In genomic region chr14:50381823-50382287, GRCh38 we compare ENCODE assay signal across 24 cellular contexts. TPM values are rescaled to one million over a fixed set of nuclear protein-coding genes. Genes with fewer than 3 reads are reported as not detected.
DNase-seq lines count a peak whose midpoint lies in the region; ATAC-seq and TF ChIP-seq lines count a peak whose summit lies in the region.
"Had no signal": no experiment of that assay in that cellular context is flagged by ENCODE, and none has a peak within 500 bp of the region (broad histone marks: within the 10 kb centered on the region; RNA-seq: fewer than 3 reads in every experiment).

No MANE protein-coding gene starts in this region.

- in situ Hi-C loops in GM13976 (cut with MboI; ENCODE audit: low sequenced_read_pairs, unreplicated experiment): no loop called here

- ATAC-seq in right cardiac atrium: no peak
- no peak for ATAC-seq in HG02884 (IDR thresholded peaks at IDR 0.05; ENCODE audit: unreplicated experiment)

- H3K4me3 ChIP-seq in right cardiac atrium (ENCODE audit: low read length): no peak overlapping the region
- H3K4me3 ChIP-seq: MG63, PC-9 had no signal

- no peak overlapping the region for H3K27ac ChIP-seq in right cardiac atrium (ENCODE audit: low read length)
- H3K27ac ChIP-seq: 22Rv1, PC-9, RWPE1 had no signal

- H3K9me3 ChIP-seq in right cardiac atrium (ENCODE audit: control insufficient read depth, low read length): no peaks in the 10 kb centered on the region
- H3K9me3 ChIP-seq: MG63 had no signal

- peaks cover 8% of the 10 kb centered on the region for H3K4me1 Mint-ChIP-seq in nephron
- H3K4me1 Mint-ChIP-seq: B cell; CD4-positive, CD25-positive, alpha-beta regulatory T cell had no signal

- WGBS in right cardiac atrium: 97% methylated on average over 14 of the region's 14 CpGs

- TF ChIP-seq CTCF in nephron (IDR thresholded peaks at IDR 0.05; ENCODE audit: unreplicated experiment in 3 of 3) (no peak), GM13976 (IDR thresholded peaks at IDR 0.05; ENCODE audit: borderline replicate concordance, control extremely low read depth, extremely low read depth, insufficient read depth, missing control alignments) (no peak)

- H3K4me1 ChIP-seq in right cardiac atrium (ENCODE audit: control insufficient read depth, insufficient read depth, low read length): no peaks in the 10 kb centered on the region

- no peaks in the 10 kb centered on the region for H3K27me3 Mint-ChIP-seq in nephron (ENCODE audit: low read depth)
- H3K27me3 Mint-ChIP-seq: B cell; CD4-positive, CD25-positive, alpha-beta regulatory T cell had no signal

- DNase-seq in DMS53 (lab: John Stamatoyannopoulos, UW): peak; percentile 14
- DNase-seq in DMS53 treated with DMSO at 0.1 percent for 48 hours (lab: John Stamatoyannopoulos, UW; ENCODE audit: unreplicated experiment): no peak
- DNase-seq in left kidney (ENCODE audit: low read depth, low spot score): peak; percentile 35
- no peak for DNase-seq in right cardiac atrium
- DNase-seq in activated T-cell treated with anti-CD3 and anti-CD28 coated beads, Interleukin-2, amount 50 U/mL, for 48 hours: no peak
- no peak for DNase-seq in GM13976 (ENCODE audit: low spot score)
- DNase-seq: CD4-positive, CD25-positive, alpha-beta regulatory T cell; COR-L47; H7; HFFc6; Kasumi-1; MG63; NCI-H1048; NCI-H1436 treated with DMSO at 0.1 percent for 48 hours; NCI-H2029; NCI-H2171; NCI-H526; PC-9; SIG-M5 had no signal

- H3K4me3 Mint-ChIP-seq in nephron: no peak overlapping the region
- H3K4me3 Mint-ChIP-seq: B cell; CD4-positive, CD25-positive, alpha-beta regulatory T cell; HFFc6 had no signal

- no peaks in the 10 kb centered on the region for H3K27me3 ChIP-seq in right cardiac atrium (ENCODE audit: control insufficient read depth, insufficient read depth)
- H3K27me3 ChIP-seq: MG63 had no signal

- H3K36me3 Mint-ChIP-seq in nephron (ENCODE audit: low read depth): no peaks in the 10 kb centered on the region

- peak overlapping the region; percentile 37 to 80 (median 64) for H3K27ac Mint-ChIP-seq in nephron
- H3K27ac Mint-ChIP-seq: B cell; CD4-positive, CD25-positive, alpha-beta regulatory T cell; HFFc6 had no signal

- intact Hi-C loops in right cardiac atrium (cut with DNase I): no loop called here

- H3K9me3 Mint-ChIP-seq in nephron: no peaks in the 10 kb centered on the region
- H3K9me3 Mint-ChIP-seq: CD4-positive, CD25-positive, alpha-beta regulatory T cell; HFFc6 had no signal

RNA-seq across cellular contexts. Expression of gene CDKL1, which starts 14.8 kb away (rescaled TPM):
- 1 to 10 TPM; 1.8 to 4.7 (median 3.5) TPM for total RNA-seq in right cardiac atrium
- polyA plus RNA-seq in right cardiac atrium: 1.0 TPM

Comparison
In these comparisons a context has a peak if more than half of its experiments do, and no peak if none do; other contexts are left out.
1. DNase-seq: peak in DMS53 (single experiment) and left kidney (single experiment); none in DMS53 treated with DMSO at 0.1 percent for 48 hours (single experiment), right cardiac atrium (0 of 3), activated T-cell treated with anti-CD3 and anti-CD28 coated beads, Interleukin-2, amount 50 U/mL, for 48 hours (0 of 2) and GM13976 (single experiment).